Comparison of ENCODE assay signal across 8 cellular contexts in genomic region chr10:71860243-71861029, GRCh38. TPM values are rescaled to one million over a fixed set of nuclear protein-coding genes. Genes with fewer than 3 reads are reported as not detected.
DNase-seq lines count a peak whose midpoint lies in the region; ATAC-seq, FAIRE-seq and TF ChIP-seq lines count a peak whose summit lies in the region.

No MANE protein-coding gene starts in this region.

- in situ Hi-C loops in brain microvascular endothelial cell (cut with HindIII; ENCODE audit: low pct_ligation_motif_present, low sequenced_read_pairs), result no loop called here

- H3K36me3 ChIP-seq in brain microvascular endothelial cell (replicated peaks), result no peaks in the 10 kb centered on the region

- H3K4me3 ChIP-seq in brain microvascular endothelial cell (ENCODE audit: low read depth, low read length), result no peak overlapping the region

- peak; percentile 88 for FAIRE-seq in RCC 7860 (lab: Jason Lieb, UNC)

- intact Hi-C loops in sciatic nerve (cut with DNase I), result no loop called here

- DNase-seq in NCI-H1417 (lab: John Stamatoyannopoulos, UW) (peak in 2 of 3 experiments; percentile 23 to 54), NCI-H1417 treated with DMSO at 0.1 percent for 48 hours (lab: John Stamatoyannopoulos, UW) (no peak), HT1080 (ENCODE audit: low read depth) (peak; percentile 100), RCC 7860 (ENCODE audit: low spot score) (peak; percentile 99), brain microvascular endothelial cell (peak; percentile 100), iPS DF 19.7 (ENCODE audit: low read depth, low spot score) (peak; percentile 63), sciatic nerve (ENCODE audit: low spot score) (peak; percentile 92)

- peak overlapping the region; percentile 99 for H3K27ac ChIP-seq in brain microvascular endothelial cell

- ATAC-seq in sciatic nerve (peak; percentile 99), GM21381 (IDR thresholded peaks at IDR 0.05; ENCODE audit: unreplicated experiment) (no peak)

- no peaks in the 10 kb centered on the region for H3K27me3 ChIP-seq in brain microvascular endothelial cell (replicated peaks)

- no peak for TF ChIP-seq CTCF in brain microvascular endothelial cell (IDR thresholded peaks at IDR 0.05; ENCODE audit: low read depth, low read length, missing control alignments)

RNA-seq across cellular contexts. Expression of gene PSAP, which starts 9.4 kb away (rescaled TPM):
- 289 and 329 TPM in 2 replicates for total RNA-seq in HT1080 (2014; rRNA removed; shearing (Covaris generic))
- 372 and 390 TPM in 2 replicates for polyA plus RNA-seq in HT1080 (2015; cell fraction: cytosol; rRNA removed)
- 1,389 and 1,496 TPM in 2 replicates for polyA plus RNA-seq in HT1080 (2015; cell fraction: nucleus; rRNA removed)
- total RNA-seq in sciatic nerve, result 920 TPM
